In genomic region chr19:57244513-57244912, GRCh38 we compare ENCODE assay signal across 26 cellular contexts. TPM values are rescaled to one million over a fixed set of nuclear protein-coding genes. Genes with fewer than 3 reads are reported as not detected.
A peak's percentile ranks its signal among the peaks of the same experiment; 100 is the strongest.
DNase-seq lines count a peak whose midpoint lies in the region; ATAC-seq, FAIRE-seq and TF ChIP-seq lines count a peak whose summit lies in the region.
"Had no signal": no experiment of that assay in that cellular context is flagged by ENCODE, and none has a peak within 500 bp of the region (broad histone marks: within the 10 kb centered on the region; RNA-seq: fewer than 3 reads in every experiment).

No MANE protein-coding gene starts in this region.

- RAD21 ChIA-PET in GM12878 (lab: Charles Lee; ENCODE audit: unreplicated experiment) = no interaction called here

- no peak for TF ChIP-seq POLR2A in HepG2 (IDR thresholded peaks at IDR 0.05; ENCODE audit: insufficient read depth in 1 of 2, low read depth in 2 of 2, low read length in 2 of 2)
- TF ChIP-seq POLR2A in right lobe of liver (IDR thresholded peaks at IDR 0.05) = no peak
- TF ChIP-seq POLR2A in GM12878 (IDR thresholded peaks at IDR 0.05; ENCODE audit: low read depth, low read length) = no peak

- H3K4me3 Mint-ChIP-seq in nephron (peak overlapping the region in 2 of 3 experiments; percentile 9 to 58), type B pancreatic cell (peak overlapping the region; percentile 39)
- H3K4me3 Mint-ChIP-seq: GM23338, H9 had no signal

- SMC1A ChIA-PET in GM12878 (lab: Charles Lee; ENCODE audit: uncharacterized antibody, unreplicated experiment) = no interaction called here

- peaks cover 7 to 31% of the 10 kb centered on the region in 2 experiments for H3K36me3 ChIP-seq in HepG2 (replicated peaks in 1 of 2; ENCODE audit: control insufficient read depth in 1 of 2, insufficient read depth in 2 of 2, low read length in 2 of 2)
- peaks cover 0 to 31% (median 8%) of the 10 kb centered on the region in 4 donors for H3K36me3 ChIP-seq in right lobe of liver
- peaks cover 2% of the 10 kb centered on the region in 2 experiments; a peak in 3 of 4 replicates for H3K36me3 ChIP-seq in GM12878 (ENCODE audit: control insufficient read depth in 2 of 2, insufficient read depth in 2 of 2, low read length in 1 of 2)

- H3K4me1 ChIP-seq in HepG2 (ENCODE audit: insufficient read depth, low read length) = peaks cover 46% of the 10 kb centered on the region
- peaks cover 0 to 17% (median 3%) of the 10 kb centered on the region in 4 donors for H3K4me1 ChIP-seq in right lobe of liver
- peaks cover 9% of the 10 kb centered on the region for H3K4me1 ChIP-seq in GM12878 (ENCODE audit: control insufficient read depth, insufficient read depth, low read length)

- H3K27ac ChIP-seq in HepG2 (ENCODE audit: extremely low read length, insufficient read depth, low read length) (peak overlapping the region; percentile 26), right lobe of liver (no peak overlapping the region), GM12878 (ENCODE audit: control insufficient read depth, insufficient read depth) (no peak overlapping the region)
- H3K27ac ChIP-seq: A549 had no signal

- H4K20me1 ChIP-seq in HepG2 (ENCODE audit: insufficient read depth, low read length) = no peaks in the 10 kb centered on the region
- no peaks in the 10 kb centered on the region for H4K20me1 ChIP-seq in GM12878 (ENCODE audit: control insufficient read depth, insufficient read depth)

- H3K4me1 Mint-ChIP-seq in nephron (peaks cover 16% of the 10 kb centered on the region), type B pancreatic cell (ENCODE audit: unreplicated experiment) (peaks cover 25% of the 10 kb centered on the region)

- ATAC-seq in HepG2 (no peak), right lobe of liver (no peak), GM12878 (no peak), esophagus mucosa (no peak), HG03354 (IDR thresholded peaks at IDR 0.05; ENCODE audit: poor library complexity, severe bottlenecking, unreplicated experiment) (no peak)
- ATAC-seq: A549, GM23338, PC-3 had no signal

- intact Hi-C loops in HepG2 (cut with micrococcal nuclease; ENCODE audit: unreplicated experiment) = no loop called here
- intact Hi-C loops in right lobe of liver (cut with DNase I) = no loop called here
- intact Hi-C loops in GM12878 (cut with micrococcal nuclease; ENCODE audit: unreplicated experiment) = no loop called here

- TF ChIP-seq RAD21 in HepG2 (CRISPR knock-in tag; IDR thresholded peaks at IDR 0.05) (no peak), GM12878 (IDR thresholded peaks at IDR 0.05; ENCODE audit: insufficient read depth, low read depth, low read length) (no peak)

- H3K36me3 Mint-ChIP-seq in nephron (ENCODE audit: low read depth) (peaks cover 37% of the 10 kb centered on the region), type B pancreatic cell (peaks cover 11% of the 10 kb centered on the region)

- BruUV-seq in HepG2 (replicated peaks; lab: Mats Ljungman, UMichigan) (no TSS peak), GM12878 (replicated peaks; lab: Mats Ljungman, UMichigan) (no TSS peak)

- in situ Hi-C loops in HepG2 (cut with HindIII; ENCODE audit: extremely low pct_ligation_motif_present, low pct_unique_long_range_greater_than_20kb) (loop anchor here (5.0 kb wide), 1 partner anchor 38 kb away; the partner anchor contains the start of gene ZNF460), GM12878 (cut with MboI) (no loop called here)

- DNase-seq in HepG2 (ENCODE audit: low spot score) (no peak), right lobe of liver (no peak), GM12878 (ENCODE audit: low read depth, low spot score) (no peak), type B pancreatic cell (ENCODE audit: extremely low spot score, unreplicated experiment) (peak; percentile 16), amniotic stem cell (lab: John Stamatoyannopoulos, UW) (no peak)
- DNase-seq: AML-193; C1 segment of cervical spinal cord; CD8-positive, alpha-beta memory T cell; DMS79 treated with DMSO at 0.1 percent for 48 hours; GF-D8; H9; KG1; MM.1S; NCI-H2029; NCI-H446; NCI-H524 treated with DMSO at 0.1 percent for 48 hours; NCI-H774; PC-3; Right ventricle myocardium superior had no signal

- H3K9ac ChIP-seq in HepG2 (ENCODE audit: insufficient read depth, low read depth, low read length) (no peak overlapping the region), GM12878 (ENCODE audit: control insufficient read depth, insufficient read depth, low read length) (no peak overlapping the region)

- H3K4me2 ChIP-seq in HepG2 (ENCODE audit: low read depth, low read length) (no peak overlapping the region), GM12878 (ENCODE audit: control insufficient read depth, insufficient read depth) (no peak overlapping the region)
- H3K4me2 ChIP-seq: A549, GM23338 had no signal

- POLR2A ChIA-PET in HepG2 (lab: Yijun Ruan, JAX) (no interaction called here), GM12878 (lab: Charles Lee) (interaction anchor here (0.6 kb wide), 1 partner anchor 1778 kb away, joined by 3 read pairs; no protein-coding TSS in a partner anchor)

- H3K4me3 ChIP-seq in HepG2 (replicated peaks in 1 of 3; ENCODE audit: insufficient read depth in 1 of 3, low read depth in 2 of 3, low read length in 3 of 3) (no peak overlapping the region), right lobe of liver (no peak overlapping the region), GM12878 (no peak overlapping the region)
- H3K4me3 ChIP-seq: A549, GM23338 had no signal

- H3K79me2 ChIP-seq in HepG2 (ENCODE audit: insufficient read depth, low read length) (peaks cover 29% of the 10 kb centered on the region), GM12878 (ENCODE audit: control insufficient read depth, insufficient read depth, low read length) (peaks cover 28% of the 10 kb centered on the region)

- H3K9me3 Mint-ChIP-seq in nephron (no peaks in the 10 kb centered on the region), type B pancreatic cell (no peaks in the 10 kb centered on the region)
- H3K9me3 Mint-ChIP-seq: GM23338, H9 had no signal

- H3K27ac Mint-ChIP-seq in nephron = no peak overlapping the region
- no peak overlapping the region for H3K27ac Mint-ChIP-seq in type B pancreatic cell
- H3K27ac Mint-ChIP-seq: GM23338, H9 had no signal

- FAIRE-seq in HepG2 (lab: Jason Lieb, UNC) (no peak), GM12878 (lab: Jason Lieb, UNC) (no peak)
- FAIRE-seq: A549, HTR-8/SVneo had no signal

- TF ChIP-seq CTCF in HepG2 (CRISPR knock-in tag; IDR thresholded peaks at IDR 0.05) = no peak
- no peak for TF ChIP-seq CTCF in right lobe of liver (IDR thresholded peaks at IDR 0.05)
- no peak for TF ChIP-seq CTCF in GM12878 (IDR thresholded peaks at IDR 0.05 in 2 of 3, conservative IDR thresholded peaks at IDR 0.05 in 1 of 3; ENCODE audit: control insufficient read depth in 2 of 3, extremely low read depth in 1 of 3, insufficient read depth in 1 of 3, low read depth in 3 of 3, low read length in 3 of 3)
- TF ChIP-seq CTCF in nephron (IDR thresholded peaks at IDR 0.05; ENCODE audit: unreplicated experiment in 3 of 3) = no peak
- TF ChIP-seq CTCF in type B pancreatic cell (conservative IDR thresholded peaks at IDR 0.05) = no peak

- H3K9me3 ChIP-seq in HepG2 (ENCODE audit: low read length) (no peaks in the 10 kb centered on the region), right lobe of liver (no peaks in the 10 kb centered on the region), GM12878 (replicated peaks; ENCODE audit: control insufficient read depth, insufficient read depth, low read length) (no peaks in the 10 kb centered on the region)

- H2AFZ ChIP-seq in HepG2 (ENCODE audit: low read length) (no peak overlapping the region), GM12878 (ENCODE audit: control insufficient read depth, low read depth, low read length) (no peak overlapping the region)
- H2AFZ ChIP-seq: GM23338 had no signal

- TF ChIP-seq EP300 in HepG2 (IDR thresholded peaks at IDR 0.05; ENCODE audit: low read depth in 2 of 2, low read length in 2 of 2) (no peak), HepG2 (CRISPR knock-in tag; IDR thresholded peaks at IDR 0.05; ENCODE audit: borderline replicate concordance) (no peak), GM12878 (IDR thresholded peaks at IDR 0.05; ENCODE audit: borderline replicate concordance in 1 of 2, control insufficient read depth in 1 of 2, low read depth in 2 of 2, low read length in 2 of 2) (no peak)

- WGBS in HepG2 (ENCODE audit: low lambda C conversion rate) = 97% methylated on average over 5 of the region's 5 CpGs
- 88% methylated on average over 4 of the region's 5 CpGs for WGBS in right lobe of liver (ENCODE audit: insufficient coverage, low coverage, low lambda C conversion rate, missing lambda C conversion rate)
- 81% methylated on average over 5 of the region's 5 CpGs for WGBS in GM12878 (ENCODE audit: insufficient coverage, insufficient replicate concordance, low lambda C conversion rate, missing lambda C conversion rate)

- CTCF ChIA-PET in HepG2 (lab: Yijun Ruan, JAX; ENCODE audit: low intra/inter-chr PET ratio, low total read pairs) (no interaction called here), GM12878 (lab: Yijun Ruan, JAX) (no interaction called here)

- no peaks in the 10 kb centered on the region for H3K27me3 Mint-ChIP-seq in nephron (ENCODE audit: low read depth)
- H3K27me3 Mint-ChIP-seq in type B pancreatic cell = no peaks in the 10 kb centered on the region
- H3K27me3 Mint-ChIP-seq: CD8-positive, alpha-beta memory T cell had no signal

- H3K27me3 ChIP-seq in HepG2 (ENCODE audit: control insufficient read depth in 1 of 2, insufficient read depth in 2 of 2, low read length in 2 of 2) (no peaks in the 10 kb centered on the region; a peak in 1 of 5 replicates), right lobe of liver (no peaks in the 10 kb centered on the region), GM12878 (replicated peaks in 1 of 2; ENCODE audit: control insufficient read depth in 2 of 2, insufficient read depth in 2 of 2, low read length in 1 of 2) (no peaks in the 10 kb centered on the region)

RNA-seq across cellular contexts. Expression of gene ZNF805, which starts 4.1 kb away (rescaled TPM):
- total RNA-seq in HepG2 (2016; rRNA removed; fragmentation: Illumina TruSeq; extraction: Trizol) (12.8 and 21.8 TPM in 2 replicates), right lobe of liver (1 to 10 TPM; 3.9 to 6.3 (median 5.5) TPM), GM12878 (2014; rRNA removed) (6.5 and 7.3 TPM in 2 replicates), GM12878 (2014; rRNA removed; fragmentation: Illumina TruSeq; extraction: Trizol) (8.9 and 9.4 TPM in 2 replicates), GM12878 (2021) (7.1 and 7.2 TPM in 2 replicates), type B pancreatic cell (ENCODE audit: low replicate concordance) (16.8 and 16.9 TPM in 2 replicates), esophagus mucosa (6.8 TPM)
- 0.40 and 1.3 TPM in 2 replicates for total RNA-seq in HepG2 (2016; cell fraction: cytosol; rRNA removed; fragmentation: Illumina TruSeq; extraction: Trizol; ENCODE audit: low read depth)
- 12.7 and 22.7 TPM in 2 replicates for total RNA-seq in HepG2 (2016; cell fraction: insoluble cytoplasmic fraction; rRNA removed; fragmentation: Illumina TruSeq; extraction: Trizol)
- 4.1 and 4.5 TPM in 2 replicates for total RNA-seq in HepG2 (2016; cell fraction: membrane; rRNA removed; fragmentation: Illumina TruSeq; extraction: Trizol)
- 13.3 and 15.8 TPM in 2 replicates for total RNA-seq in HepG2 (2016; cell fraction: nucleus; rRNA removed; fragmentation: Illumina TruSeq; extraction: Trizol)
- polyA plus RNA-seq in HepG2 (2011; rRNA removed) (5.1 and 5.5 TPM in 2 replicates), GM12878 (2011; rRNA removed) (5.0 and 5.3 TPM in 2 replicates), GM12878 (2014; fragmentation: Illumina TruSeq; extraction: Trizol) (2.4 and 3.6 TPM in 2 replicates), GM12878 (2014; fragmentation: Nextera tagmentation; extraction: Ambion mirVana) (under 1 TPM; 0.31 to 0.42 TPM), GM12878 (2014; rRNA removed) (2.1 and 2.8 TPM in 2 replicates), GM12878 (2016; fragmentation: Nextera tagmentation; extraction: Ambion mirVana) (1 to 10 TPM; 1.5 to 1.8 TPM)
- 2.4 and 3.2 TPM in 2 replicates for polyA plus RNA-seq in HepG2 (2011; cell fraction: cytosol; rRNA removed)
- polyA plus RNA-seq in HepG2 (2011; cell fraction: nucleus; rRNA removed) = 3.4 and 5.3 TPM in 2 replicates
- 1.8 and 2.0 TPM in 2 replicates for polyA plus RNA-seq in HepG2 (2012)
- polyA plus RNA-seq in HepG2 (2016; cell fraction: cytosol; fragmentation: Illumina TruSeq; extraction: Trizol; ENCODE audit: low read depth) = 0.11 and 0.19 TPM in 2 replicates
- 2.2 and 2.5 TPM in 2 replicates for polyA plus RNA-seq in HepG2 (2016; cell fraction: insoluble cytoplasmic fraction; fragmentation: Illumina TruSeq; extraction: Trizol; ENCODE audit: low read depth)
- 0.24 and 0.31 TPM in 2 replicates for polyA plus RNA-seq in HepG2 (2016; cell fraction: membrane; fragmentation: Illumina TruSeq; extraction: Trizol; ENCODE audit: low read depth)
- 3.3 and 3.4 TPM in 2 replicates for polyA plus RNA-seq in HepG2 (2016; cell fraction: nucleus; fragmentation: Illumina TruSeq; extraction: Trizol; ENCODE audit: insufficient read depth, low read depth)
- polyA minus RNA-seq in HepG2 (2011; rRNA and poly(A)+ RNA removed; ENCODE audit: low replicate concordance) = 13.1 and 29.1 TPM in 2 replicates
- polyA minus RNA-seq in HepG2 (2011; cell fraction: cytosol; rRNA and poly(A)+ RNA removed) = 23.1 and 27.6 TPM in 2 replicates
- 22.1 and 35.3 TPM in 2 replicates for polyA minus RNA-seq in HepG2 (2011; cell fraction: nucleus; rRNA and poly(A)+ RNA removed)
- total RNA-seq in GM12878 (2013; cell fraction: nucleolus; rRNA removed) = 33.7 and 33.9 TPM in 2 replicates
- 2.7 TPM for polyA plus RNA-seq in GM12878 (2011; ENCODE audit: low read depth)
- polyA plus RNA-seq in GM12878 (2011; cell fraction: cytosol; rRNA removed) = 3.3 and 3.7 TPM in 2 replicates
- 3.3 and 4.0 TPM in 2 replicates for polyA plus RNA-seq in GM12878 (2011; cell fraction: nucleus; rRNA removed)
- 2.4 and 3.0 TPM in 2 replicates for polyA plus RNA-seq in GM12878 (2012)
- polyA minus RNA-seq in GM12878 (2011; rRNA and poly(A)+ RNA removed) = 23.8 and 29.5 TPM in 2 replicates
- polyA minus RNA-seq in GM12878 (2011; cell fraction: cytosol; rRNA and poly(A)+ RNA removed) = 7.8 and 9.4 TPM in 2 replicates
- polyA minus RNA-seq in GM12878 (2011; cell fraction: nucleus; rRNA and poly(A)+ RNA removed) = 5.9 and 9.9 TPM in 2 replicates

RNA-seq across cellular contexts. Expression of gene AURKC, which starts 13.7 kb away (rescaled TPM):
- total RNA-seq in HepG2 (2016; rRNA removed; fragmentation: Illumina TruSeq; extraction: Trizol) (0.46 TPM in 1 of 2 replicates, not detected in the other), right lobe of liver (1 to 10 TPM in 1 of 6 experiments, under 1 TPM in 3, not detected in 2; 0.53 to 1.1 (median 0.77) TPM), GM12878 (2014; rRNA removed) (0.79 and 0.87 TPM in 2 replicates), GM12878 (2014; rRNA removed; fragmentation: Illumina TruSeq; extraction: Trizol) (0.78 and 0.89 TPM in 2 replicates), GM12878 (2021) (0.97 and 1.3 TPM in 2 replicates), type B pancreatic cell (ENCODE audit: low replicate concordance) (0.34 and 0.55 TPM in 2 replicates), esophagus mucosa (1.1 TPM)
- 0.35 TPM in 1 of 2 replicates, not detected in the other for total RNA-seq in HepG2 (2016; cell fraction: cytosol; rRNA removed; fragmentation: Illumina TruSeq; extraction: Trizol; ENCODE audit: low read depth)
- 0.19 and 0.61 TPM in 2 replicates for total RNA-seq in HepG2 (2016; cell fraction: insoluble cytoplasmic fraction; rRNA removed; fragmentation: Illumina TruSeq; extraction: Trizol)
- total RNA-seq in HepG2 (2016; cell fraction: membrane; rRNA removed; fragmentation: Illumina TruSeq; extraction: Trizol) = 0.34 TPM in 1 of 2 replicates, not detected in the other
- not detected in 2 replicates for total RNA-seq in HepG2 (2016; cell fraction: nucleus; rRNA removed; fragmentation: Illumina TruSeq; extraction: Trizol)
- polyA plus RNA-seq in HepG2 (2011; rRNA removed) (0.65 and 0.86 TPM in 2 replicates), GM12878 (2011; rRNA removed) (0.58 and 0.68 TPM in 2 replicates), GM12878 (2014; fragmentation: Illumina TruSeq; extraction: Trizol) (0.73 and 1.8 TPM in 2 replicates), GM12878 (2014; fragmentation: Nextera tagmentation; extraction: Ambion mirVana) (1 to 10 TPM in 1 of 2 experiments, under 1 TPM in 1; 0.32 to 1.2 TPM), GM12878 (2014; rRNA removed) (1.1 and 1.6 TPM in 2 replicates), GM12878 (2016; fragmentation: Nextera tagmentation; extraction: Ambion mirVana) (under 1 TPM in 1 of 2 experiments, not detected in 1; 0.24 TPM)
- 0.50 and 0.60 TPM in 2 replicates for polyA plus RNA-seq in HepG2 (2011; cell fraction: cytosol; rRNA removed)
- polyA plus RNA-seq in HepG2 (2011; cell fraction: nucleus; rRNA removed) = 0.87 and 1.6 TPM in 2 replicates
- 0.58 and 0.80 TPM in 2 replicates for polyA plus RNA-seq in HepG2 (2012)
- polyA plus RNA-seq in HepG2 (2016; cell fraction: cytosol; fragmentation: Illumina TruSeq; extraction: Trizol; ENCODE audit: low read depth) = 0.32 and 0.35 TPM in 2 replicates
- polyA plus RNA-seq in HepG2 (2016; cell fraction: insoluble cytoplasmic fraction; fragmentation: Illumina TruSeq; extraction: Trizol; ENCODE audit: low read depth) = 0.31 and 0.44 TPM in 2 replicates
- 0.26 and 0.43 TPM in 2 replicates for polyA plus RNA-seq in HepG2 (2016; cell fraction: membrane; fragmentation: Illumina TruSeq; extraction: Trizol; ENCODE audit: low read depth)
- polyA plus RNA-seq in HepG2 (2016; cell fraction: nucleus; fragmentation: Illumina TruSeq; extraction: Trizol; ENCODE audit: insufficient read depth, low read depth) = 1.5 TPM in 1 of 2 replicates, not detected in the other
- 0.14 and 0.68 TPM in 2 replicates for polyA minus RNA-seq in HepG2 (2011; rRNA and poly(A)+ RNA removed; ENCODE audit: low replicate concordance)
- not detected in 2 replicates for polyA minus RNA-seq in HepG2 (2011; cell fraction: cytosol; rRNA and poly(A)+ RNA removed)
- 0.25 and 0.77 TPM in 2 replicates for polyA minus RNA-seq in HepG2 (2011; cell fraction: nucleus; rRNA and poly(A)+ RNA removed)
- total RNA-seq in GM12878 (2013; cell fraction: nucleolus; rRNA removed) = not detected in 2 replicates
- polyA plus RNA-seq in GM12878 (2011; ENCODE audit: low read depth) = 0.63 TPM
- polyA plus RNA-seq in GM12878 (2011; cell fraction: cytosol; rRNA removed) = 0.58 and 0.69 TPM in 2 replicates
- polyA plus RNA-seq in GM12878 (2011; cell fraction: nucleus; rRNA removed) = 0.67 and 0.91 TPM in 2 replicates
- polyA plus RNA-seq in GM12878 (2012) = 1.4 and 1.6 TPM in 2 replicates
- 0.98 TPM in 1 of 2 replicates, not detected in the other for polyA minus RNA-seq in GM12878 (2011; rRNA and poly(A)+ RNA removed)
- polyA minus RNA-seq in GM12878 (2011; cell fraction: cytosol; rRNA and poly(A)+ RNA removed) = not detected in 2 replicates
- 0.86 TPM in 1 of 2 replicates, not detected in the other for polyA minus RNA-seq in GM12878 (2011; cell fraction: nucleus; rRNA and poly(A)+ RNA removed)
- total RNA-seq: SK-MEL-5 had no signal
- polyA plus RNA-seq: CD8-positive, alpha-beta memory T cell had no signal

RNA-seq across cellular contexts. Expression of gene ZNF460, which starts 35.8 kb away (rescaled TPM):
- total RNA-seq in HepG2 (2016; rRNA removed; fragmentation: Illumina TruSeq; extraction: Trizol) (44.8 and 76.3 TPM in 2 replicates), right lobe of liver (10 to 100 TPM; 15.7 to 24.2 (median 21.8) TPM), GM12878 (2014; rRNA removed) (34.4 and 37.5 TPM in 2 replicates), GM12878 (2014; rRNA removed; fragmentation: Illumina TruSeq; extraction: Trizol) (42.4 and 46.5 TPM in 2 replicates), GM12878 (2021) (41.7 and 43.0 TPM in 2 replicates), type B pancreatic cell (ENCODE audit: low replicate concordance) (58.4 and 66.1 TPM in 2 replicates), esophagus mucosa (68.7 TPM)
- 2.9 and 3.1 TPM in 2 replicates for total RNA-seq in HepG2 (2016; cell fraction: cytosol; rRNA removed; fragmentation: Illumina TruSeq; extraction: Trizol; ENCODE audit: low read depth)
- total RNA-seq in HepG2 (2016; cell fraction: insoluble cytoplasmic fraction; rRNA removed; fragmentation: Illumina TruSeq; extraction: Trizol) = 40.9 and 72.0 TPM in 2 replicates
- total RNA-seq in HepG2 (2016; cell fraction: membrane; rRNA removed; fragmentation: Illumina TruSeq; extraction: Trizol) = 9.8 and 11.2 TPM in 2 replicates
- 70.0 and 73.2 TPM in 2 replicates for total RNA-seq in HepG2 (2016; cell fraction: nucleus; rRNA removed; fragmentation: Illumina TruSeq; extraction: Trizol)
- polyA plus RNA-seq in HepG2 (2011; rRNA removed) (14.5 and 15.3 TPM in 2 replicates), GM12878 (2011; rRNA removed) (23.8 and 25.2 TPM in 2 replicates), GM12878 (2014; fragmentation: Illumina TruSeq; extraction: Trizol) (1.5 and 2.8 TPM in 2 replicates), GM12878 (2014; fragmentation: Nextera tagmentation; extraction: Ambion mirVana) (under 1 TPM; 0.15 to 0.58 TPM), GM12878 (2014; rRNA removed) (7.7 and 8.5 TPM in 2 replicates), GM12878 (2016; fragmentation: Nextera tagmentation; extraction: Ambion mirVana) (1 to 10 TPM; 8.0 to 8.9 TPM)
- 5.4 and 7.1 TPM in 2 replicates for polyA plus RNA-seq in HepG2 (2011; cell fraction: cytosol; rRNA removed)
- polyA plus RNA-seq in HepG2 (2011; cell fraction: nucleus; rRNA removed) = 22.5 and 28.5 TPM in 2 replicates
- 1.7 and 1.8 TPM in 2 replicates for polyA plus RNA-seq in HepG2 (2012)
- polyA plus RNA-seq in HepG2 (2016; cell fraction: cytosol; fragmentation: Illumina TruSeq; extraction: Trizol; ENCODE audit: low read depth) = 0.02 TPM in 1 of 2 replicates, not detected in the other
- polyA plus RNA-seq in HepG2 (2016; cell fraction: insoluble cytoplasmic fraction; fragmentation: Illumina TruSeq; extraction: Trizol; ENCODE audit: low read depth) = 1.0 and 1.3 TPM in 2 replicates
- 0.12 and 0.14 TPM in 2 replicates for polyA plus RNA-seq in HepG2 (2016; cell fraction: membrane; fragmentation: Illumina TruSeq; extraction: Trizol; ENCODE audit: low read depth)
- 2.7 and 3.2 TPM in 2 replicates for polyA plus RNA-seq in HepG2 (2016; cell fraction: nucleus; fragmentation: Illumina TruSeq; extraction: Trizol; ENCODE audit: insufficient read depth, low read depth)
- polyA minus RNA-seq in HepG2 (2011; rRNA and poly(A)+ RNA removed; ENCODE audit: low replicate concordance) = 113 and 142 TPM in 2 replicates
- 66.3 and 87.7 TPM in 2 replicates for polyA minus RNA-seq in HepG2 (2011; cell fraction: cytosol; rRNA and poly(A)+ RNA removed)
- 149 and 236 TPM in 2 replicates for polyA minus RNA-seq in HepG2 (2011; cell fraction: nucleus; rRNA and poly(A)+ RNA removed)
- 431 and 458 TPM in 2 replicates for total RNA-seq in GM12878 (2013; cell fraction: nucleolus; rRNA removed)
- 3.1 TPM for polyA plus RNA-seq in GM12878 (2011; ENCODE audit: low read depth)
- 18.2 and 19.4 TPM in 2 replicates for polyA plus RNA-seq in GM12878 (2011; cell fraction: cytosol; rRNA removed)
- 15.9 and 20.0 TPM in 2 replicates for polyA plus RNA-seq in GM12878 (2011; cell fraction: nucleus; rRNA removed)
- polyA plus RNA-seq in GM12878 (2012) = 3.0 TPM in 2 replicates
- 238 and 280 TPM in 2 replicates for polyA minus RNA-seq in GM12878 (2011; rRNA and poly(A)+ RNA removed)
- 72.3 and 73.4 TPM in 2 replicates for polyA minus RNA-seq in GM12878 (2011; cell fraction: cytosol; rRNA and poly(A)+ RNA removed)
- polyA minus RNA-seq in GM12878 (2011; cell fraction: nucleus; rRNA and poly(A)+ RNA removed) = 77.2 and 85.8 TPM in 2 replicates

RNA-seq across cellular contexts. Expression of gene ZNF264, which starts 53.2 kb away (rescaled TPM):
- total RNA-seq in HepG2 (2016; rRNA removed; fragmentation: Illumina TruSeq; extraction: Trizol) = 17.6 and 24.7 TPM in 2 replicates
- 1.1 and 1.3 TPM in 2 replicates for total RNA-seq in HepG2 (2016; cell fraction: cytosol; rRNA removed; fragmentation: Illumina TruSeq; extraction: Trizol; ENCODE audit: low read depth)
- total RNA-seq in HepG2 (2016; cell fraction: insoluble cytoplasmic fraction; rRNA removed; fragmentation: Illumina TruSeq; extraction: Trizol) = 17.5 and 24.6 TPM in 2 replicates
- 4.2 and 5.9 TPM in 2 replicates for total RNA-seq in HepG2 (2016; cell fraction: membrane; rRNA removed; fragmentation: Illumina TruSeq; extraction: Trizol)
- 17.5 and 18.4 TPM in 2 replicates for total RNA-seq in HepG2 (2016; cell fraction: nucleus; rRNA removed; fragmentation: Illumina TruSeq; extraction: Trizol)
- 3.5 and 4.0 TPM in 2 replicates for polyA plus RNA-seq in HepG2 (2011; rRNA removed)
- 1.8 and 2.3 TPM in 2 replicates for polyA plus RNA-seq in HepG2 (2011; cell fraction: cytosol; rRNA removed)
- 6.8 and 8.0 TPM in 2 replicates for polyA plus RNA-seq in HepG2 (2011; cell fraction: nucleus; rRNA removed)
- 2.6 and 3.2 TPM in 2 replicates for polyA plus RNA-seq in HepG2 (2012)
- polyA plus RNA-seq in HepG2 (2016; cell fraction: cytosol; fragmentation: Illumina TruSeq; extraction: Trizol; ENCODE audit: low read depth) = 0.29 and 0.55 TPM in 2 replicates
- polyA plus RNA-seq in HepG2 (2016; cell fraction: insoluble cytoplasmic fraction; fragmentation: Illumina TruSeq; extraction: Trizol; ENCODE audit: low read depth) = 4.7 TPM in 2 replicates
- polyA plus RNA-seq in HepG2 (2016; cell fraction: membrane; fragmentation: Illumina TruSeq; extraction: Trizol; ENCODE audit: low read depth) = 0.55 and 0.76 TPM in 2 replicates
- polyA plus RNA-seq in HepG2 (2016; cell fraction: nucleus; fragmentation: Illumina TruSeq; extraction: Trizol; ENCODE audit: insufficient read depth, low read depth) = 6.5 and 7.2 TPM in 2 replicates
- polyA minus RNA-seq in HepG2 (2011; rRNA and poly(A)+ RNA removed; ENCODE audit: low replicate concordance) = 9.6 and 31.4 TPM in 2 replicates
- polyA minus RNA-seq in HepG2 (2011; cell fraction: cytosol; rRNA and poly(A)+ RNA removed) = 13.3 and 16.3 TPM in 2 replicates
- polyA minus RNA-seq in HepG2 (2011; cell fraction: nucleus; rRNA and poly(A)+ RNA removed) = 17.3 and 23.4 TPM in 2 replicates
- total RNA-seq in right lobe of liver = 10 to 100 TPM in 5 of 6 experiments, 1 to 10 TPM in 1; 9.9 to 14.4 (median 12.1) TPM
- total RNA-seq in GM12878 (2013; cell fraction: nucleolus; rRNA removed) = 57.0 and 65.5 TPM in 2 replicates
- total RNA-seq in GM12878 (2014; rRNA removed) = 10.6 and 14.7 TPM in 2 replicates
- 11.0 and 12.4 TPM in 2 replicates for total RNA-seq in GM12878 (2014; rRNA removed; fragmentation: Illumina TruSeq; extraction: Trizol)
- 22.9 and 24.3 TPM in 2 replicates for total RNA-seq in GM12878 (2021)
- 2.6 TPM for polyA plus RNA-seq in GM12878 (2011; ENCODE audit: low read depth)
- polyA plus RNA-seq in GM12878 (2011; rRNA removed) = 10.1 and 11.0 TPM in 2 replicates
- 10.6 and 15.0 TPM in 2 replicates for polyA plus RNA-seq in GM12878 (2011; cell fraction: cytosol; rRNA removed)
- polyA plus RNA-seq in GM12878 (2011; cell fraction: nucleus; rRNA removed) = 11.0 and 11.4 TPM in 2 replicates
- polyA plus RNA-seq in GM12878 (2012) = 6.3 and 6.9 TPM in 2 replicates
- 4.2 and 4.9 TPM in 2 replicates for polyA plus RNA-seq in GM12878 (2014; fragmentation: Illumina TruSeq; extraction: Trizol)
- polyA plus RNA-seq in GM12878 (2014; fragmentation: Nextera tagmentation; extraction: Ambion mirVana) = 1 to 10 TPM in 1 of 2 experiments, under 1 TPM in 1; 0.76 to 1.2 TPM
- polyA plus RNA-seq in GM12878 (2014; rRNA removed) = 10.3 and 15.2 TPM in 2 replicates
- 1 to 10 TPM; 8.4 to 8.8 TPM for polyA plus RNA-seq in GM12878 (2016; fragmentation: Nextera tagmentation; extraction: Ambion mirVana)
- 38.8 and 46.8 TPM in 2 replicates for polyA minus RNA-seq in GM12878 (2011; rRNA and poly(A)+ RNA removed)
- 12.3 and 14.6 TPM in 2 replicates for polyA minus RNA-seq in GM12878 (2011; cell fraction: cytosol; rRNA and poly(A)+ RNA removed)
- polyA minus RNA-seq in GM12878 (2011; cell fraction: nucleus; rRNA and poly(A)+ RNA removed) = 15.7 and 20.8 TPM in 2 replicates
- 37.0 and 42.5 TPM in 2 replicates for total RNA-seq in type B pancreatic cell (ENCODE audit: low replicate concordance)
- total RNA-seq in esophagus mucosa = 24.6 TPM
